In the genomic region with DNA sequence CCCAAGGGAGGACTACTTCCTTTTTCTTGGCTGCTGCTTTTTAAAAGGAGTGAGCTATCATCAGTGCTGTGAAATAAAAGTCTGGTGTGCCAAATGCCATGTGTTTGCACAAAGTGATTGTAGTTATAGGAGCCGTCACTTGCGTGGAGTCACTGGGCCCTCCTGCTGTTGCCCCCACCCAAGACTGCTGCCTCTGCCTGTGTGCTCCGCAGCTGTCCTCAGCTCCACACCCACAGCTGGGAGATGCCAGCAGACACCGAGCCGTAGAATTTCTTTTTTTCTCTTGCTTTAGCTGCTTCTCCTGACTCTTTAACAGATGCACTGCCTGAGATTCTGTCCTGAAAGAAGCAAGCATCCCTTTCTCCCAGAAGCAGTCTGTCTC, we compare ENCODE assay signal across 23 cellular contexts. TPM values are rescaled to one million over a fixed set of nuclear protein-coding genes. Genes with fewer than 3 reads are reported as not detected.
DNase-seq lines count a peak whose midpoint lies in the region; ATAC-seq, FAIRE-seq and TF ChIP-seq lines count a peak whose summit lies in the region.
"Had no signal": no experiment of that assay in that cellular context is flagged by ENCODE, and none has a peak within 500 bp of the region (broad histone marks: within the 10 kb centered on the region; RNA-seq: fewer than 3 reads in every experiment).

No MANE protein-coding gene starts in this region.

- H3K4me1 ChIP-seq in liver (ENCODE audit: control insufficient read depth in 4 of 4, insufficient read depth in 4 of 4, low read length in 3 of 4) (peaks cover 11 to 27% (median 23%) of the 10 kb centered on the region in 4 donors), HepG2 (ENCODE audit: insufficient read depth, low read length) (peaks cover 17% of the 10 kb centered on the region), colonic mucosa (no peaks in the 10 kb centered on the region)
- H3K4me1 ChIP-seq in naive thymus-derived CD4-positive, alpha-beta T cell (ENCODE audit: control insufficient read depth in 2 of 2, insufficient read depth in 2 of 2, low read length in 2 of 2), result no peaks in the 10 kb centered on the region
- H3K4me1 ChIP-seq: pancreas had no signal

- H3K36me3 ChIP-seq in liver (ENCODE audit: control insufficient read depth in 4 of 4, insufficient read depth in 3 of 4, low read depth in 1 of 4, low read length in 3 of 4) (peaks cover 0 to 12% (median 7%) of the 10 kb centered on the region in 4 donors), HepG2 (replicated peaks in 1 of 2; ENCODE audit: control insufficient read depth in 1 of 2, insufficient read depth in 2 of 2, low read length in 2 of 2) (peaks cover 19 to 49% of the 10 kb centered on the region in 2 experiments), colonic mucosa (no peaks in the 10 kb centered on the region)
- H3K36me3 ChIP-seq in naive thymus-derived CD4-positive, alpha-beta T cell (ENCODE audit: control insufficient read depth in 2 of 3, insufficient read depth in 3 of 3, low read length in 3 of 3), result peaks cover 0 to 71% (median 4%) of the 10 kb centered on the region in 3 experiments

- in situ Hi-C loops in HepG2 (cut with HindIII; ENCODE audit: extremely low pct_ligation_motif_present, low pct_unique_long_range_greater_than_20kb), result no loop called here
- in situ Hi-C loops in KBM-7 (cut with MboI; ENCODE audit: low pct_unique_long_range_greater_than_20kb, low sequenced_read_pairs), result no loop called here
- in situ Hi-C loops in GM13977 (cut with MboI; ENCODE audit: low pct_unique_long_range_greater_than_20kb, low sequenced_read_pairs, unreplicated experiment), result no loop called here

- intact Hi-C loops in HepG2 (cut with micrococcal nuclease; ENCODE audit: unreplicated experiment) (no loop called here), colonic mucosa (cut with DNase I) (no loop called here)
- intact Hi-C loops in naive thymus-derived CD4-positive, alpha-beta T cell (cut with micrococcal nuclease), result no loop called here

- no peaks in the 10 kb centered on the region for H3K9me3 ChIP-seq in liver (ENCODE audit: control insufficient read depth in 4 of 4, low read length in 3 of 4)
- no peaks in the 10 kb centered on the region for H3K9me3 ChIP-seq in HepG2 (ENCODE audit: low read length)
- no peaks in the 10 kb centered on the region for H3K9me3 ChIP-seq in colonic mucosa
- H3K9me3 ChIP-seq in naive thymus-derived CD4-positive, alpha-beta T cell (ENCODE audit: control insufficient read depth in 2 of 3, low read length in 3 of 3), result no peaks in the 10 kb centered on the region
- H3K9me3 ChIP-seq: pancreas had no signal

- no peak overlapping the region for H3K4me2 ChIP-seq in HepG2 (ENCODE audit: low read depth, low read length)
- H3K4me2 ChIP-seq: hepatocyte had no signal

- peaks cover 0 to 19% (median 15%) of the 10 kb centered on the region in 7 donors for H3K4me1 Mint-ChIP-seq in naive thymus-derived CD4-positive, alpha-beta T cell
- H3K4me1 Mint-ChIP-seq in activated CD8-positive, alpha-beta memory T cell treated with anti-CD3 and anti-CD28 coated beads, Interleukin-2, amount 10 ng/mL, durations not matched to agents 7 days and 5 days, result no peaks in the 10 kb centered on the region
- H3K4me1 Mint-ChIP-seq: CD4-positive, CD25-positive, alpha-beta regulatory T cell; immature natural killer cell; WTC11 had no signal

- no peak overlapping the region for H2AFZ ChIP-seq in HepG2 (ENCODE audit: low read length)
- H2AFZ ChIP-seq: hepatocyte had no signal

- no peaks in the 10 kb centered on the region for H3K79me2 ChIP-seq in HepG2 (ENCODE audit: insufficient read depth, low read length)
- H3K79me2 ChIP-seq: hepatocyte had no signal

- TF ChIP-seq EP300 in HepG2 (IDR thresholded peaks at IDR 0.05; ENCODE audit: low read depth in 2 of 2, low read length in 2 of 2) (no peak), HepG2 (CRISPR knock-in tag; IDR thresholded peaks at IDR 0.05; ENCODE audit: borderline replicate concordance) (no peak)

- no peak for DNase-seq in HepG2 (ENCODE audit: low spot score)
- DNase-seq in colonic mucosa, result no peak
- no peak for DNase-seq in naive thymus-derived CD4-positive, alpha-beta T cell
- no peak for DNase-seq in activated CD8-positive, alpha-beta memory T cell treated with anti-CD3 and anti-CD28 coated beads, Interleukin-2, amount 10 ng/mL, durations not matched to agents 7 days and 5 days
- no peak for DNase-seq in KBM-7
- no peak for DNase-seq in GM13977 (ENCODE audit: low spot score)
- DNase-seq: activated CD4-positive, alpha-beta memory T cell treated with anti-CD3 and anti-CD28 coated beads for 36 hours; activated naive CD4-positive, alpha-beta T cell treated with anti-CD3 and anti-CD28 coated beads, Interleukin-2, amount 50 U/mL, for 16 hours; CD4-positive, CD25-positive, alpha-beta regulatory T cell; DMS 273 treated with DMSO at 0.1 percent for 48 hours; foreskin fibroblast; immature natural killer cell; mammary epithelial cell; stimulated activated CD4-positive, alpha-beta T cell treated with anti-CD3 and anti-CD28 coated beads, Interleukin-1b, Interleukin-23, amount 100 ng/mL, for 48 hours had no signal

- H3K27me3 ChIP-seq in liver (ENCODE audit: control insufficient read depth in 4 of 4, insufficient read depth in 4 of 4, low read length in 3 of 4) (no peaks in the 10 kb centered on the region), HepG2 (ENCODE audit: control insufficient read depth in 1 of 2, insufficient read depth in 2 of 2, low read length in 2 of 2) (no peaks in the 10 kb centered on the region), colonic mucosa (no peaks in the 10 kb centered on the region)
- H3K27me3 ChIP-seq in naive thymus-derived CD4-positive, alpha-beta T cell (ENCODE audit: control insufficient read depth in 2 of 2, insufficient read depth in 2 of 2, low read length in 2 of 2), result no peaks in the 10 kb centered on the region
- H3K27me3 ChIP-seq: dorsolateral prefrontal cortex, hepatocyte, pancreas had no signal

- TF ChIP-seq POLR2A in HepG2 (IDR thresholded peaks at IDR 0.05; ENCODE audit: insufficient read depth in 1 of 2, low read depth in 2 of 2, low read length in 2 of 2), result no peak

- H3K4me3 ChIP-seq in liver (ENCODE audit: low read depth in 1 of 3, low read length in 3 of 3), result no peak overlapping the region
- H3K4me3 ChIP-seq in HepG2 (replicated peaks in 1 of 3; ENCODE audit: insufficient read depth in 1 of 3, low read depth in 2 of 3, low read length in 3 of 3), result no peak overlapping the region
- no peak overlapping the region for H3K4me3 ChIP-seq in colonic mucosa
- H3K4me3 ChIP-seq in naive thymus-derived CD4-positive, alpha-beta T cell (ENCODE audit: low read length), result no peak overlapping the region
- H3K4me3 ChIP-seq: hepatocyte, pancreas, SK-N-MC had no signal

- TF ChIP-seq RAD21 in liver (IDR thresholded peaks at IDR 0.05), result no peak
- TF ChIP-seq RAD21 in HepG2 (CRISPR knock-in tag; IDR thresholded peaks at IDR 0.05), result no peak

- H3K27me3 Mint-ChIP-seq in naive thymus-derived CD4-positive, alpha-beta T cell, result no peaks in the 10 kb centered on the region
- H3K27me3 Mint-ChIP-seq in activated CD8-positive, alpha-beta memory T cell treated with anti-CD3 and anti-CD28 coated beads, Interleukin-2, amount 10 ng/mL, durations not matched to agents 7 days and 5 days, result no peaks in the 10 kb centered on the region
- H3K27me3 Mint-ChIP-seq: activated CD4-positive, alpha-beta memory T cell treated with anti-CD3 and anti-CD28 coated beads for 36 hours; CD4-positive, CD25-positive, alpha-beta regulatory T cell had no signal

- H3K27ac Mint-ChIP-seq in naive thymus-derived CD4-positive, alpha-beta T cell, result peak overlapping the region in 8 of 9 donors; percentile 33 to 78 (median 70)
- no peak overlapping the region for H3K27ac Mint-ChIP-seq in activated CD8-positive, alpha-beta memory T cell treated with anti-CD3 and anti-CD28 coated beads, Interleukin-2, amount 10 ng/mL, durations not matched to agents 7 days and 5 days
- H3K27ac Mint-ChIP-seq: activated CD4-positive, alpha-beta memory T cell treated with anti-CD3 and anti-CD28 coated beads for 36 hours; immature natural killer cell had no signal

- H3K4me3 Mint-ChIP-seq in naive thymus-derived CD4-positive, alpha-beta T cell, result peak overlapping the region in 1 of 10 donors; percentile 42
- no peak overlapping the region for H3K4me3 Mint-ChIP-seq in activated CD8-positive, alpha-beta memory T cell treated with anti-CD3 and anti-CD28 coated beads, Interleukin-2, amount 10 ng/mL, durations not matched to agents 7 days and 5 days
- H3K4me3 Mint-ChIP-seq: activated CD4-positive, alpha-beta memory T cell treated with anti-CD3 and anti-CD28 coated beads for 36 hours; CD4-positive, CD25-positive, alpha-beta regulatory T cell; immature natural killer cell; WTC11 had no signal

- CTCF ChIA-PET in HepG2 (lab: Yijun Ruan, JAX; ENCODE audit: low intra/inter-chr PET ratio, low total read pairs), result no interaction called here
- CTCF ChIA-PET in naive thymus-derived CD4-positive, alpha-beta T cell (lab: Charles Lee), result no interaction called here
- CTCF ChIA-PET in activated CD8-positive, alpha-beta memory T cell treated with anti-CD3 and anti-CD28 coated beads, Interleukin-2, amount 10 ng/mL, durations not matched to agents 7 days and 5 days (lab: Charles Lee), result interaction anchor here (1.8 kb wide), 1 partner anchor 56 kb away, joined by 5 read pairs; no protein-coding TSS in a partner anchor

- TF ChIP-seq CTCF in liver (IDR thresholded peaks at IDR 0.05; ENCODE audit: low read depth, low read length, missing input control) (no peak), HepG2 (CRISPR knock-in tag; IDR thresholded peaks at IDR 0.05) (no peak), colonic mucosa (IDR thresholded peaks at IDR 0.05) (no peak), GM13977 (IDR thresholded peaks at IDR 0.05; ENCODE audit: extremely low read depth, insufficient read depth, missing control alignments) (no peak)

- ATAC-seq in HepG2, result no peak
- no peak for ATAC-seq in naive thymus-derived CD4-positive, alpha-beta T cell
- no peak for ATAC-seq in activated CD8-positive, alpha-beta memory T cell treated with anti-CD3 and anti-CD28 coated beads, Interleukin-2, amount 10 ng/mL, durations not matched to agents 7 days and 5 days
- ATAC-seq: WTC11 had no signal

- H3K27ac ChIP-seq in liver (ENCODE audit: low read depth in 1 of 2, low read length in 2 of 2), result peak overlapping the region; percentile 10 to 69
- H3K27ac ChIP-seq in HepG2 (ENCODE audit: extremely low read length, insufficient read depth, low read length), result no peak overlapping the region
- peak overlapping the region; percentile 2 for H3K27ac ChIP-seq in colonic mucosa
- H3K27ac ChIP-seq in naive thymus-derived CD4-positive, alpha-beta T cell (ENCODE audit: low read depth, low read length), result peak overlapping the region; percentile 44
- H3K27ac ChIP-seq: hepatocyte, pancreas, SK-N-MC had no signal

- H3K9ac ChIP-seq in liver (ENCODE audit: low read depth in 1 of 2, low read length in 2 of 2) (no peak overlapping the region), HepG2 (ENCODE audit: insufficient read depth, low read depth, low read length) (no peak overlapping the region), colonic mucosa (ENCODE audit: low read depth in 2 of 2, low read length in 2 of 2) (peak overlapping the region in 1 of 2 donors; percentile 32)

- H3K9me3 Mint-ChIP-seq in naive thymus-derived CD4-positive, alpha-beta T cell, result no peaks in the 10 kb centered on the region
- no peaks in the 10 kb centered on the region for H3K9me3 Mint-ChIP-seq in activated CD8-positive, alpha-beta memory T cell treated with anti-CD3 and anti-CD28 coated beads, Interleukin-2, amount 10 ng/mL, durations not matched to agents 7 days and 5 days (ENCODE audit: low read depth)
- H3K9me3 Mint-ChIP-seq: activated CD4-positive, alpha-beta memory T cell treated with anti-CD3 and anti-CD28 coated beads for 36 hours; CD4-positive, CD25-positive, alpha-beta regulatory T cell; immature natural killer cell; WTC11 had no signal

- POLR2A ChIA-PET in HepG2 (lab: Yijun Ruan, JAX), result interaction anchor here (1.6 to 2.1 kb wide), 2 partner anchors 10 to 141 kb away, joined by 5 to 11 read pairs; partner anchors contain the start of gene GLE1
- POLR2A ChIA-PET in naive thymus-derived CD4-positive, alpha-beta T cell (lab: Charles Lee), result interaction anchor here (1.0 to 3.0 kb wide), 2 partner anchors 10 to 57 kb away, joined by 3 to 11 read pairs; partner anchors contain the start of gene SPTAN1

- H3K36me3 Mint-ChIP-seq in naive thymus-derived CD4-positive, alpha-beta T cell, result peaks cover 0 to 29% (median 5%) of the 10 kb centered on the region in 5 donors
- peaks cover 37% of the 10 kb centered on the region for H3K36me3 Mint-ChIP-seq in activated CD8-positive, alpha-beta memory T cell treated with anti-CD3 and anti-CD28 coated beads, Interleukin-2, amount 10 ng/mL, durations not matched to agents 7 days and 5 days

- no peak for FAIRE-seq in HepG2 (lab: Jason Lieb, UNC)
- FAIRE-seq: H54, pancreas, RCC 7860, urothelium cell line had no signal

- no peaks in the 10 kb centered on the region for H4K20me1 ChIP-seq in HepG2 (ENCODE audit: insufficient read depth, low read length)

- WGBS in liver, result 52% methylated on average over 5 of the region's 5 CpGs
- WGBS in HepG2 (ENCODE audit: low lambda C conversion rate), result 100% methylated on average over 5 of the region's 5 CpGs

- no TSS peak for BruUV-seq in HepG2 (replicated peaks; lab: Mats Ljungman, UMichigan)

RNA-seq across cellular contexts. Expression of gene GLE1, which starts 9.8 kb away (rescaled TPM):
- total RNA-seq in liver (10 to 100 TPM; 15.6 to 19.5 TPM), HepG2 (2016; rRNA removed; fragmentation: Illumina TruSeq; extraction: Trizol) (28.8 and 41.1 TPM in 2 replicates), colonic mucosa (10 to 100 TPM; 30.7 to 44.5 TPM)
- polyA plus RNA-seq in liver (10 to 100 TPM in 1 of 2 donors, 1 to 10 TPM in 1; 5.3 to 10.0 TPM), HepG2 (2011; rRNA removed) (10.6 and 14.7 TPM in 2 replicates)
- 7.4 and 7.9 TPM in 2 replicates for total RNA-seq in HepG2 (2016; cell fraction: cytosol; rRNA removed; fragmentation: Illumina TruSeq; extraction: Trizol; ENCODE audit: low read depth)
- 29.6 and 39.3 TPM in 2 replicates for total RNA-seq in HepG2 (2016; cell fraction: insoluble cytoplasmic fraction; rRNA removed; fragmentation: Illumina TruSeq; extraction: Trizol)
- total RNA-seq in HepG2 (2016; cell fraction: membrane; rRNA removed; fragmentation: Illumina TruSeq; extraction: Trizol), result 17.1 and 18.6 TPM in 2 replicates
- total RNA-seq in HepG2 (2016; cell fraction: nucleus; rRNA removed; fragmentation: Illumina TruSeq; extraction: Trizol), result 14.9 and 16.3 TPM in 2 replicates
- 10.5 TPM in 2 replicates for polyA plus RNA-seq in HepG2 (2011; cell fraction: cytosol; rRNA removed)
- polyA plus RNA-seq in HepG2 (2011; cell fraction: nucleus; rRNA removed), result 7.6 and 8.6 TPM in 2 replicates
- 9.6 and 10.9 TPM in 2 replicates for polyA plus RNA-seq in HepG2 (2012)
- polyA plus RNA-seq in HepG2 (2016; cell fraction: cytosol; fragmentation: Illumina TruSeq; extraction: Trizol; ENCODE audit: low read depth), result 3.1 and 3.9 TPM in 2 replicates
- 33.8 and 35.3 TPM in 2 replicates for polyA plus RNA-seq in HepG2 (2016; cell fraction: insoluble cytoplasmic fraction; fragmentation: Illumina TruSeq; extraction: Trizol; ENCODE audit: low read depth)
- polyA plus RNA-seq in HepG2 (2016; cell fraction: membrane; fragmentation: Illumina TruSeq; extraction: Trizol; ENCODE audit: low read depth), result 10.7 and 11.7 TPM in 2 replicates
- polyA plus RNA-seq in HepG2 (2016; cell fraction: nucleus; fragmentation: Illumina TruSeq; extraction: Trizol; ENCODE audit: insufficient read depth, low read depth), result 21.8 and 23.3 TPM in 2 replicates
- 26.2 and 106 TPM in 2 replicates for polyA minus RNA-seq in HepG2 (2011; rRNA and poly(A)+ RNA removed; ENCODE audit: low replicate concordance)
- 14.9 and 17.1 TPM in 2 replicates for polyA minus RNA-seq in HepG2 (2011; cell fraction: cytosol; rRNA and poly(A)+ RNA removed)
- 5.7 and 7.5 TPM in 2 replicates for polyA minus RNA-seq in HepG2 (2011; cell fraction: nucleus; rRNA and poly(A)+ RNA removed)
- 10 to 100 TPM; 14.2 to 46.5 (median 30.5) TPM for total RNA-seq in naive thymus-derived CD4-positive, alpha-beta T cell
- 10 to 100 TPM; 21.2 to 34.5 TPM for polyA plus RNA-seq in naive thymus-derived CD4-positive, alpha-beta T cell
- total RNA-seq in activated CD8-positive, alpha-beta memory T cell treated with anti-CD3 and anti-CD28 coated beads, Interleukin-2, amount 10 ng/mL, durations not matched to agents 7 days and 5 days, result 10 to 100 TPM; 51.0 to 55.7 TPM

RNA-seq across cellular contexts. Expression of gene ODF2, which starts 38.9 kb away (rescaled TPM):
- total RNA-seq in liver (10 to 100 TPM; 19.8 to 21.8 TPM), HepG2 (2016; rRNA removed; fragmentation: Illumina TruSeq; extraction: Trizol) (28.3 and 31.3 TPM in 2 replicates), colonic mucosa (10 to 100 TPM; 14.9 to 36.2 TPM)
- polyA plus RNA-seq in liver (10 to 100 TPM in 1 of 2 donors, 1 to 10 TPM in 1; 5.7 to 13.6 TPM), HepG2 (2011; rRNA removed) (9.8 and 10.0 TPM in 2 replicates)
- total RNA-seq in HepG2 (2016; cell fraction: cytosol; rRNA removed; fragmentation: Illumina TruSeq; extraction: Trizol; ENCODE audit: low read depth), result 6.8 and 10.0 TPM in 2 replicates
- total RNA-seq in HepG2 (2016; cell fraction: insoluble cytoplasmic fraction; rRNA removed; fragmentation: Illumina TruSeq; extraction: Trizol), result 28.2 and 33.5 TPM in 2 replicates
- 17.0 and 17.8 TPM in 2 replicates for total RNA-seq in HepG2 (2016; cell fraction: membrane; rRNA removed; fragmentation: Illumina TruSeq; extraction: Trizol)
- total RNA-seq in HepG2 (2016; cell fraction: nucleus; rRNA removed; fragmentation: Illumina TruSeq; extraction: Trizol), result 32.1 and 38.6 TPM in 2 replicates
- polyA plus RNA-seq in HepG2 (2011; cell fraction: cytosol; rRNA removed), result 3.3 and 3.7 TPM in 2 replicates
- polyA plus RNA-seq in HepG2 (2011; cell fraction: nucleus; rRNA removed), result 69.5 and 91.8 TPM in 2 replicates
- polyA plus RNA-seq in HepG2 (2012), result 12.4 and 16.5 TPM in 2 replicates
- 5.0 TPM in 2 replicates for polyA plus RNA-seq in HepG2 (2016; cell fraction: cytosol; fragmentation: Illumina TruSeq; extraction: Trizol; ENCODE audit: low read depth)
- 23.7 and 26.7 TPM in 2 replicates for polyA plus RNA-seq in HepG2 (2016; cell fraction: insoluble cytoplasmic fraction; fragmentation: Illumina TruSeq; extraction: Trizol; ENCODE audit: low read depth)
- 7.9 and 9.5 TPM in 2 replicates for polyA plus RNA-seq in HepG2 (2016; cell fraction: membrane; fragmentation: Illumina TruSeq; extraction: Trizol; ENCODE audit: low read depth)
- 69.2 and 78.2 TPM in 2 replicates for polyA plus RNA-seq in HepG2 (2016; cell fraction: nucleus; fragmentation: Illumina TruSeq; extraction: Trizol; ENCODE audit: insufficient read depth, low read depth)
- 4.7 and 19.7 TPM in 2 replicates for polyA minus RNA-seq in HepG2 (2011; rRNA and poly(A)+ RNA removed; ENCODE audit: low replicate concordance)
- polyA minus RNA-seq in HepG2 (2011; cell fraction: cytosol; rRNA and poly(A)+ RNA removed), result 3.1 and 3.5 TPM in 2 replicates
- 13.1 and 15.3 TPM in 2 replicates for polyA minus RNA-seq in HepG2 (2011; cell fraction: nucleus; rRNA and poly(A)+ RNA removed)
- 10 to 100 TPM; 25.0 to 52.8 (median 30.2) TPM for total RNA-seq in naive thymus-derived CD4-positive, alpha-beta T cell
- polyA plus RNA-seq in naive thymus-derived CD4-positive, alpha-beta T cell, result 10 to 100 TPM; 15.7 to 28.8 TPM
- 10 to 100 TPM; 71.8 to 82.7 TPM for total RNA-seq in activated CD8-positive, alpha-beta memory T cell treated with anti-CD3 and anti-CD28 coated beads, Interleukin-2, amount 10 ng/mL, durations not matched to agents 7 days and 5 days

RNA-seq across cellular contexts. Expression of gene SPTAN1, which starts 57.7 kb away (rescaled TPM):
- total RNA-seq in liver, result 10 to 100 TPM; 76.9 to 86.5 TPM
- 10 to 100 TPM; 31.3 to 43.8 TPM for polyA plus RNA-seq in liver
- 23.5 and 106 TPM in 2 replicates for total RNA-seq in HepG2 (2016; rRNA removed; fragmentation: Illumina TruSeq; extraction: Trizol)
- 19.2 and 22.6 TPM in 2 replicates for total RNA-seq in HepG2 (2016; cell fraction: cytosol; rRNA removed; fragmentation: Illumina TruSeq; extraction: Trizol; ENCODE audit: low read depth)
- total RNA-seq in HepG2 (2016; cell fraction: insoluble cytoplasmic fraction; rRNA removed; fragmentation: Illumina TruSeq; extraction: Trizol), result 14.5 and 107 TPM in 2 replicates
- 14.3 and 15.6 TPM in 2 replicates for total RNA-seq in HepG2 (2016; cell fraction: membrane; rRNA removed; fragmentation: Illumina TruSeq; extraction: Trizol)
- 180 and 199 TPM in 2 replicates for total RNA-seq in HepG2 (2016; cell fraction: nucleus; rRNA removed; fragmentation: Illumina TruSeq; extraction: Trizol)
- 111 and 132 TPM in 2 replicates for polyA plus RNA-seq in HepG2 (2011; rRNA removed)
- polyA plus RNA-seq in HepG2 (2011; cell fraction: cytosol; rRNA removed), result 28.2 and 51.8 TPM in 2 replicates
- 885 and 1,070 TPM in 2 replicates for polyA plus RNA-seq in HepG2 (2011; cell fraction: nucleus; rRNA removed)
- 97.6 and 98.5 TPM in 2 replicates for polyA plus RNA-seq in HepG2 (2012)
- polyA plus RNA-seq in HepG2 (2016; cell fraction: cytosol; fragmentation: Illumina TruSeq; extraction: Trizol; ENCODE audit: low read depth), result 6.9 and 7.2 TPM in 2 replicates
- 14.9 and 21.0 TPM in 2 replicates for polyA plus RNA-seq in HepG2 (2016; cell fraction: insoluble cytoplasmic fraction; fragmentation: Illumina TruSeq; extraction: Trizol; ENCODE audit: low read depth)
- 6.9 and 9.5 TPM in 2 replicates for polyA plus RNA-seq in HepG2 (2016; cell fraction: membrane; fragmentation: Illumina TruSeq; extraction: Trizol; ENCODE audit: low read depth)
- polyA plus RNA-seq in HepG2 (2016; cell fraction: nucleus; fragmentation: Illumina TruSeq; extraction: Trizol; ENCODE audit: insufficient read depth, low read depth), result 274 and 280 TPM in 2 replicates
- 319 and 464 TPM in 2 replicates for polyA minus RNA-seq in HepG2 (2011; rRNA and poly(A)+ RNA removed; ENCODE audit: low replicate concordance)
- 48.3 and 55.2 TPM in 2 replicates for polyA minus RNA-seq in HepG2 (2011; cell fraction: cytosol; rRNA and poly(A)+ RNA removed)
- 960 and 1,011 TPM in 2 replicates for polyA minus RNA-seq in HepG2 (2011; cell fraction: nucleus; rRNA and poly(A)+ RNA removed)
- 100 to 1,000 TPM; 263 to 282 TPM for total RNA-seq in colonic mucosa
- 100 to 1,000 TPM; 336 to 433 (median 375) TPM for total RNA-seq in naive thymus-derived CD4-positive, alpha-beta T cell
- 100 to 1,000 TPM in 1 of 2 donors, 10 to 100 TPM in 1; 46.6 to 156 TPM for polyA plus RNA-seq in naive thymus-derived CD4-positive, alpha-beta T cell
- total RNA-seq in activated CD8-positive, alpha-beta memory T cell treated with anti-CD3 and anti-CD28 coated beads, Interleukin-2, amount 10 ng/mL, durations not matched to agents 7 days and 5 days, result 100 to 1,000 TPM; 275 to 315 TPM
